Comparison of ENCODE assay signal across 2 cellular contexts in the genomic region with DNA sequence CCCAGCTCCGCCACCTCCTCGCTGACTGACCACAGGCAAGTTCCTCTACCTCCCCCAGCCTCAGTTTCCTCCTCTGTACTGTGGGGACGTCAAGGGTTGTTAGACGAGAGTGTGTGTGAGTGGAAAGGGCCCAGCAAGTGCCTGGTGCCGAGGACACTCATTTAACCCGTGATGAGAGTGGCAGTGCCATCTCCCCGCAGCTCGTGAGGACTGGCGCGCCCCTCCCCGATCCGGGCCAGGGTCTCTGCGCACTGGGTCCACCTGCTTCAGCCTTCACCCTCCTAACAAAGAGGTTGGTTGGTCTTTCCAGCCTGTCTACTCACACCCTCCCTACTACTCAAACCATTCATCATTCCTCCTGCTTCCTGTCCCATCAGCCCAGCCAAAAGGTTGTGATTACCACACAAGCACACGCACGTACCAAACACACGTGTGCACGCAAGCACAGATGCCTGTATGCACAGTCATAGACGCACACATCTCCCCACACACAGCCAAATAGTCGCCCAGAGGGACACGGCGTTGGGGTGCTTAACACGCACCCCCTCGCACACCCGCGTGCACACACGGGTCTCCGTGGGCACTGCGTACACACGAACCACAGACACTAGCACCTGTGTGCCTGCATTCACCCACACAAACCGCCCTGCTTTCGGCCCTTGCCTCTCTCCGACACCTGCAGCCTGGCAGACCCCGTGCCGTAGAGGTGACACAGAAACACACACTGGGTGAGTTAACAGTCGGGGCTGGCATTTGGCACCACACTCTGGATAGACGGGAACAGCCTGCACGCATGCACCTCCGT.
TF ChIP-seq lines count a peak whose summit lies in the region.

No MANE protein-coding gene starts in this region.

TF ChIP-seq in GM23338, 12 proteins besides CTCF, POLR2A, EP300 and RAD21 (continues in another document):
- TF ChIP-seq CREB1 (CRISPR knock-in tag; IDR thresholded peaks at IDR 0.05; ENCODE audit: low read depth) (no peak), JUNB (IDR thresholded peaks at IDR 0.05; ENCODE audit: unreplicated experiment) (no peak), STAT1 (IDR thresholded peaks at IDR 0.05; ENCODE audit: unreplicated experiment) (no peak), ZNF114 (CRISPR knock-in tag; IDR thresholded peaks at IDR 0.05) (no peak), EZH2phosphoT487 (IDR thresholded peaks at IDR 0.05; ENCODE audit: unreplicated experiment) (no peak)
- TF ChIP-seq, protein P1, sequence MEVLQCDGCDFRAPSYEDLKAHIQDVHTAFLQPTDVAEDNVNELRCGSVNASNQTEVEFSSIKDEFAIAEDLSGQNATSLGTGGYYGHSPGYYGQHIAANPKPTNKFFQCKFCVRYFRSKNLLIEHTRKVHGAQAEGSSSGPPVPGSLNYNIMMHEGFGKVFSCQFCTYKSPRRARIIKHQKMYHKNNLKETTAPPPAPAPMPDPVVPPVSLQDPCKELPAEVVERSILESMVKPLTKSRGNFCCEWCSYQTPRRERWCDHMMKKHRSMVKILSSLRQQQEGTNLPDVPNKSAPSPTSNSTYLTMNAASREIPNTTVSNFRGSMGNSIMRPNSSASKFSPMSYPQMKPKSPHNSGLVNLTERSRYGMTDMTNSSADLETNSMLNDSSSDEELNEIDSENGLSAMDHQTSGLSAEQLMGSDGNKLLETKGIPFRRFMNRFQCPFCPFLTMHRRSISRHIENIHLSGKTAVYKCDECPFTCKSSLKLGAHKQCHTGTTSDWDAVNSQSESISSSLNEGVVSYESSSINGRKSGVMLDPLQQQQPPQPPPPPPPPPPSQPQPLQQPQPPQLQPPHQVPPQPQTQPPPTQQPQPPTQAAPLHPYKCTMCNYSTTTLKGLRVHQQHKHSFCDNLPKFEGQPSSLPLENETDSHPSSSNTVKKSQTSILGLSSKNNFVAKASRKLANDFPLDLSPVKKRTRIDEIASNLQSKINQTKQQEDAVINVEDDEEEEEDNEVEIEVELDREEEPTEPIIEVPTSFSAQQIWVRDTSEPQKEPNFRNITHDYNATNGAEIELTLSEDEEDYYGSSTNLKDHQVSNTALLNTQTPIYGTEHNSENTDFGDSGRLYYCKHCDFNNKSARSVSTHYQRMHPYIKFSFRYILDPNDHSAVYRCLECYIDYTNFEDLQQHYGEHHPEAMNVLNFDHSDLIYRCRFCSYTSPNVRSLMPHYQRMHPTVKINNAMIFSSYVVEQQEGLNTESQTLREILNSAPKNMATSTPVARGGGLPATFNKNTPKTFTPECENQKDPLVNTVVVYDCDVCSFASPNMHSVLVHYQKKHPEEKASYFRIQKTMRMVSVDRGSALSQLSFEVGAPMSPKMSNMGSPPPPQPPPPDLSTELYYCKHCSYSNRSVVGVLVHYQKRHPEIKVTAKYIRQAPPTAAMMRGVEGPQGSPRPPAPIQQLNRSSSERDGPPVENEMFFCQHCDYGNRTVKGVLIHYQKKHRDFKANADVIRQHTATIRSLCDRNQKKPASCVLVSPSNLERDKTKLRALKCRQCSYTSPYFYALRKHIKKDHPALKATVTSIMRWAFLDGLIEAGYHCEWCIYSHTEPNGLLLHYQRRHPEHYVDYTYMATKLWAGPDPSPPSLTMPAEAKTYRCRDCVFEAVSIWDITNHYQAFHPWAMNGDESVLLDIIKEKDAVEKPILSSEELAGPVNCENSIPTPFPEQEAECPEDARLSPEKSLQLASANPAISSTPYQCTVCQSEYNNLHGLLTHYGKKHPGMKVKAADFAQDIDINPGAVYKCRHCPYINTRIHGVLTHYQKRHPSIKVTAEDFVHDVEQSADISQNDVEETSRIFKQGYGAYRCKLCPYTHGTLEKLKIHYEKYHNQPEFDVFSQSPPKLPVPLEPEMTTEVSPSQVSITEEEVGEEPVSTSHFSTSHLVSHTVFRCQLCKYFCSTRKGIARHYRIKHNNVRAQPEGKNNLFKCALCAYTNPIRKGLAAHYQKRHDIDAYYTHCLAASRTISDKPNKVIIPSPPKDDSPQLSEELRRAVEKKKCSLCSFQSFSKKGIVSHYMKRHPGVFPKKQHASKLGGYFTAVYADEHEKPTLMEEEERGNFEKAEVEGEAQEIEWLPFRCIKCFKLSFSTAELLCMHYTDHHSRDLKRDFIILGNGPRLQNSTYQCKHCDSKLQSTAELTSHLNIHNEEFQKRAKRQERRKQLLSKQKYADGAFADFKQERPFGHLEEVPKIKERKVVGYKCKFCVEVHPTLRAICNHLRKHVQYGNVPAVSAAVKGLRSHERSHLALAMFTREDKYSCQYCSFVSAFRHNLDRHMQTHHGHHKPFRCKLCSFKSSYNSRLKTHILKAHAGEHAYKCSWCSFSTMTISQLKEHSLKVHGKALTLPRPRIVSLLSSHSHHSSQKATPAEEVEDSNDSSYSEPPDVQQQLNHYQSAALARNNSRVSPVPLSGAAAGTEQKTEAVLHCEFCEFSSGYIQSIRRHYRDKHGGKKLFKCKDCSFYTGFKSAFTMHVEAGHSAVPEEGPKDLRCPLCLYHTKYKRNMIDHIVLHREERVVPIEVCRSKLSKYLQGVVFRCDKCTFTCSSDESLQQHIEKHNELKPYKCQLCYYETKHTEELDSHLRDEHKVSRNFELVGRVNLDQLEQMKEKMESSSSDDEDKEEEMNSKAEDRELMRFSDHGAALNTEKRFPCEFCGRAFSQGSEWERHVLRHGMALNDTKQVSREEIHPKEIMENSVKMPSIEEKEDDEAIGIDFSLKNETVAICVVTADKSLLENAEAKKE (CRISPR knock-in tag; IDR thresholded peaks at IDR 0.05) = no peak
- TF ChIP-seq, protein P2, sequence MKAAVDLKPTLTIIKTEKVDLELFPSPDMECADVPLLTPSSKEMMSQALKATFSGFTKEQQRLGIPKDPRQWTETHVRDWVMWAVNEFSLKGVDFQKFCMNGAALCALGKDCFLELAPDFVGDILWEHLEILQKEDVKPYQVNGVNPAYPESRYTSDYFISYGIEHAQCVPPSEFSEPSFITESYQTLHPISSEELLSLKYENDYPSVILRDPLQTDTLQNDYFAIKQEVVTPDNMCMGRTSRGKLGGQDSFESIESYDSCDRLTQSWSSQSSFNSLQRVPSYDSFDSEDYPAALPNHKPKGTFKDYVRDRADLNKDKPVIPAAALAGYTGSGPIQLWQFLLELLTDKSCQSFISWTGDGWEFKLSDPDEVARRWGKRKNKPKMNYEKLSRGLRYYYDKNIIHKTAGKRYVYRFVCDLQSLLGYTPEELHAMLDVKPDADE (IDR thresholded peaks at IDR 0.05) = no peak

TF ChIP-seq in HEK293T, 16 proteins besides CTCF, POLR2A, EP300 and RAD21:
- TF ChIP-seq TARDBP (IDR thresholded peaks at IDR 0.05) (no peak), FOXA1 (IDR thresholded peaks at IDR 0.05) (no peak), CTBP1 (IDR thresholded peaks at IDR 0.05; ENCODE audit: borderline replicate concordance) (no peak), L3MBTL2 (conservative IDR thresholded peaks at IDR 0.05) (no peak), SUZ12 (IDR thresholded peaks at IDR 0.05) (no peak)
